In the genomic region with DNA sequence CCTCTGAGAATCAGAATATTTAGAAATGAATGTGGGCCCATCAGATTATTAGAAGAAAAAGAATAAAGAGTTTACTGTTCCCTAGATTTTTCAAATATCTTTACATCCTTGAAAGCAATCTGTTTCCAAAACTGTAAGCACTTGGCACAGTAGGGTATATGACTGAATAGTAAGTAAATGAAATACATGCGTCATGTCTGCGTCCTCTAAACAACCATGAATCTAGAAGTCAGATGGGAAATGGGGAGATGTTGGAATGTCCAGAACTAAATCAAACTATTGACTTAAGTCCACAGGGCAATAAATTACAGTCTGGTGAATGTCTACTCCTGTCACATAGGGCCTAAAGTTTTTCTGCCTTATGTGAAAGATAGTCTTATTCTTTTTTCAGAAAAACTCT, we compare ENCODE assay signal across 1 cellular context.
TF ChIP-seq lines count a peak whose summit lies in the region.

No MANE protein-coding gene starts in this region.

TF ChIP-seq in K562, 482 proteins besides CTCF, POLR2A, EP300 and RAD21:
- TF ChIP-seq MEIS2 (IDR thresholded peaks at IDR 0.05; ENCODE audit: partially characterized antibody) (peak; percentile 16), SIN3B (IDR thresholded peaks at IDR 0.05; ENCODE audit: low read depth) (no peak), PBX2 (CRISPR knock-in tag; IDR thresholded peaks at IDR 0.05; ENCODE audit: low read depth) (no peak), PBX2 (tag; conservative IDR thresholded peaks at IDR 0.05; ENCODE audit: low read depth) (0 out of 2 replicates have a peak, but pooled peaks have one; percentile 7)
